In genomic region chr5:127412698-127413097, GRCh38 we compare ENCODE assay signal across 20 cellular contexts.
"Had no signal": no experiment of that assay in that cellular context is flagged by ENCODE, and none has a peak within 500 bp of the region (broad histone marks: within the 10 kb centered on the region; RNA-seq: fewer than 3 reads in every experiment).

No MANE protein-coding gene starts in this region.

- H3K27me3 ChIP-seq: dorsolateral prefrontal cortex, esophagus muscularis mucosa, gastroesophageal sphincter, heart left ventricle, hepatocyte, left lung had no signal

- H3K27ac ChIP-seq: coronary artery, esophagus muscularis mucosa, foreskin keratinocyte, gastroesophageal sphincter, heart left ventricle, hepatocyte, left lung, lower lobe of right lung had no signal

- H3K27ac Mint-ChIP-seq: immature natural killer cell; mesothelial cell of epicardium; naive thymus-derived CD4-positive, alpha-beta T cell had no signal

- H3K4me2 ChIP-seq: hepatocyte had no signal

- H2AFZ ChIP-seq: hepatocyte had no signal

- H3K4me3 ChIP-seq: coronary artery, dorsolateral prefrontal cortex, esophagus muscularis mucosa, gastroesophageal sphincter, heart left ventricle, hepatocyte, left lung, lower lobe of right lung, mucosa of descending colon had no signal

- H3K36me3 ChIP-seq: esophagus muscularis mucosa, gastroesophageal sphincter, heart left ventricle, left lung, lower lobe of right lung had no signal

- DNase-seq: dermis blood vessel endothelial cell; dorsolateral prefrontal cortex; effector CD4-positive, alpha-beta T cell; effector memory CD4-positive, alpha-beta T cell; foreskin keratinocyte; heart left ventricle; hypothalamus; immature natural killer cell; left cardiac atrium; left lung; left ventricle myocardium superior; lower lobe of right lung; mesenchymal stem cell; mucosa of descending colon; naive thymus-derived CD4-positive, alpha-beta T cell had no signal

- H3K9me3 Mint-ChIP-seq: mesothelial cell of epicardium; naive thymus-derived CD4-positive, alpha-beta T cell had no signal

- H3K4me1 ChIP-seq: foreskin keratinocyte, gastroesophageal sphincter, left lung, lower lobe of right lung had no signal

- H3K36me3 Mint-ChIP-seq: immature natural killer cell; mesothelial cell of epicardium; naive thymus-derived CD4-positive, alpha-beta T cell had no signal

- H3K9me3 ChIP-seq: esophagus muscularis mucosa, gastroesophageal sphincter, heart left ventricle, left lung, lower lobe of right lung, mucosa of descending colon had no signal

- H3K4me3 Mint-ChIP-seq: immature natural killer cell; mesothelial cell of epicardium; naive thymus-derived CD4-positive, alpha-beta T cell had no signal

- H3K79me2 ChIP-seq: hepatocyte had no signal

- ATAC-seq: foreskin keratinocyte; gastroesophageal sphincter; heart left ventricle; left cardiac atrium; left lung; left ventricle myocardium superior; lower lobe of right lung; mucosa of descending colon; naive thymus-derived CD4-positive, alpha-beta T cell had no signal
